8 cellular contexts compared by ENCODE assay signal in genomic region chr2:203014456-203015199, GRCh38. TPM values are rescaled to one million over a fixed set of nuclear protein-coding genes. Genes with fewer than 3 reads are reported as not detected.
DNase-seq lines count a peak whose midpoint lies in the region; ATAC-seq and TF ChIP-seq lines count a peak whose summit lies in the region.

Gene NBEAL1, plus strand, starts transcription at chr2:203014875. Its CDS starts 1,510 bp downstream, at chr2:203016385.

- TF ChIP-seq CTCF in Panc1 (IDR thresholded peaks at IDR 0.05), result no peak

- in situ Hi-C loops in Panc1 (cut with HindIII; ENCODE audit: low pct_unique_long_range_greater_than_20kb, low sequenced_read_pairs), result no loop called here

- CTCF ChIA-PET in Panc1 (lab: Charles Lee), result no interaction called here

- H3K9me3 ChIP-seq in Panc1 (ENCODE audit: control insufficient read depth, insufficient read depth, low read depth, low read length) (no peaks in the 10 kb centered on the region), muscle layer of colon (ENCODE audit: low read length) (no peaks in the 10 kb centered on the region)

- POLR2A ChIA-PET in Panc1 (lab: Charles Lee), result no interaction called here

- peak within 1 kb of the TSS; percentile 99 for H3K27ac ChIP-seq in Panc1 (ENCODE audit: low read length)
- peak within 1 kb of the TSS; percentile 99 for H3K27ac ChIP-seq in muscle layer of colon (ENCODE audit: low read depth, low read length)

- H3K4me3 ChIP-seq in Panc1 (ENCODE audit: low read depth in 2 of 2, low read length in 2 of 2), result peak within 1 kb of the TSS; percentile 70 to 99
- H3K4me3 ChIP-seq in muscle layer of colon (ENCODE audit: low read depth in 1 of 2, low read length in 2 of 2), result peak within 1 kb of the TSS; percentile 89 to 94

- H3K36me3 ChIP-seq in Panc1 (ENCODE audit: control insufficient read depth, insufficient read depth, low read length) (peaks cover 2% of the 10 kb centered on the region; the same call in 1 of the 2 replicates), muscle layer of colon (ENCODE audit: insufficient read depth, low read length) (no peaks in the 10 kb centered on the region)

- peaks cover 26% of the 10 kb centered on the region for H3K4me1 ChIP-seq in Panc1 (ENCODE audit: control insufficient read depth, insufficient read depth, low read length)
- peaks cover 22% of the 10 kb centered on the region for H3K4me1 ChIP-seq in muscle layer of colon (ENCODE audit: insufficient read depth, low read length)

- BruUV-seq in Panc1 (replicated peaks; lab: Mats Ljungman, UMichigan), result no TSS peak

- intact Hi-C loops in Panc1 (cut with micrococcal nuclease; ENCODE audit: unreplicated experiment), result no loop called here

- H3K9ac ChIP-seq in muscle layer of colon (ENCODE audit: low read length), result peak within 1 kb of the TSS; percentile 91

- DNase-seq in DMS53 (lab: John Stamatoyannopoulos, UW) (peak; percentile 98), KG1 (lab: John Stamatoyannopoulos, UW) (peak; percentile 99), Panc1 (ENCODE audit: low read depth, low spot score) (peak; percentile 88)
- peak; percentile 98 to 99 for DNase-seq in activated T-cell treated with anti-CD3 and anti-CD28 coated beads, Interleukin-2, amount 50 U/mL, for 48 hours
- DNase-seq in stimulated activated CD8-positive, alpha-beta memory T cell treated with anti-CD3 and anti-CD28 coated beads, Interleukin-7, amount 100 ng/mL, for 24 hours (ENCODE audit: low read depth), result peak; percentile 89

- ATAC-seq in GM21723 (IDR thresholded peaks at IDR 0.05; ENCODE audit: unreplicated experiment) (peak; percentile 96), Panc1 (peak; percentile 97), esophagus mucosa (peak; percentile 99)

- H3K27me3 ChIP-seq in Panc1 (ENCODE audit: control insufficient read depth, insufficient read depth, low read length), result no peaks in the 10 kb centered on the region; the same call in 1 of the 2 replicates
- H3K27me3 ChIP-seq in muscle layer of colon (ENCODE audit: control insufficient read depth in 1 of 2, insufficient read depth in 2 of 2, low read length in 2 of 2), result no peaks in the 10 kb centered on the region

RNA-seq across cellular contexts. Expression of gene NBEAL1, which starts in this region (rescaled TPM):
- total RNA-seq in Panc1 (2021; ENCODE audit: unreplicated experiment) (26.1 TPM), esophagus mucosa (16.4 TPM)
- polyA plus RNA-seq in Panc1 (2012; ENCODE audit: insufficient read length), result 5.5 TPM

Comparison
In these comparisons a context has a peak if more than half of its experiments do, and no peak if none do; other contexts are left out.
1. Peak in every context shown above with its lines: DNase-seq, ATAC-seq, H3K4me3 ChIP-seq and H3K27ac ChIP-seq.